In genomic region chr12:92142251-92142896, GRCh38 we compare ENCODE assay signal across 10 cellular contexts. TPM values are rescaled to one million over a fixed set of nuclear protein-coding genes. Genes with fewer than 3 reads are reported as not detected.
A peak's percentile ranks its signal among the peaks of the same experiment; 100 is the strongest.
DNase-seq lines count a peak whose midpoint lies in the region; ATAC-seq, FAIRE-seq and TF ChIP-seq lines count a peak whose summit lies in the region.
"Had no signal": no experiment of that assay in that cellular context is flagged by ENCODE, and none has a peak within 500 bp of the region (broad histone marks: within the 10 kb centered on the region; RNA-seq: fewer than 3 reads in every experiment).

No MANE protein-coding gene starts in this region.

- peaks cover 6% of the 10 kb centered on the region; the same call in 2 of the 3 replicates for H3K9me3 Mint-ChIP-seq in GM23338

- TF ChIP-seq CTCF in GM23338 (conservative IDR thresholded peaks at IDR 0.05; ENCODE audit: low read depth in 2 of 2) (no peak), gastroesophageal sphincter (IDR thresholded peaks at IDR 0.05) (no peak)

- 11% methylated on average over 5 of the region's 5 CpGs for WGBS in gastroesophageal sphincter (ENCODE audit: low coverage in 1 of 2), 2 donors
- 4 to 13% (median 5%) methylated on average over 5 of the region's 5 CpGs for WGBS in small intestine, 3 donors

- FAIRE-seq in small intestine (lab: Jason Lieb, UNC): no peak

- H3K27me3 ChIP-seq in GM23338 (ENCODE audit: insufficient read depth) (no peaks in the 10 kb centered on the region), gastroesophageal sphincter (no peaks in the 10 kb centered on the region), small intestine (ENCODE audit: control insufficient read depth in 2 of 2, insufficient read depth in 2 of 2, low read length in 2 of 2) (no peaks in the 10 kb centered on the region)

- peaks cover 14% of the 10 kb centered on the region for H3K9me3 ChIP-seq in T-helper 17 cell (ENCODE audit: control insufficient read depth, low read length, poor library complexity, severe bottlenecking)
- H3K9me3 ChIP-seq in gastroesophageal sphincter: no peaks in the 10 kb centered on the region
- no peaks in the 10 kb centered on the region for H3K9me3 ChIP-seq in small intestine (ENCODE audit: control insufficient read depth, low read depth)

- TF ChIP-seq POLR2A in gastroesophageal sphincter (IDR thresholded peaks at IDR 0.05): no peak

- peak overlapping the region; percentile 78 for H3K4me3 ChIP-seq in GM23338
- H3K4me3 ChIP-seq in gastroesophageal sphincter: peak overlapping the region; percentile 83 to 91
- peak overlapping the region; percentile 77 to 78 for H3K4me3 ChIP-seq in small intestine (ENCODE audit: low read depth in 1 of 2, low read length in 2 of 2)

- H2AFZ ChIP-seq in GM23338: no peak overlapping the region

- H3K4me1 ChIP-seq in GM23338 (ENCODE audit: insufficient read depth) (peaks cover 56% of the 10 kb centered on the region), gastroesophageal sphincter (peaks cover 8 to 36% (median 9%) of the 10 kb centered on the region in 3 donors), small intestine (ENCODE audit: control insufficient read depth in 2 of 2, insufficient read depth in 1 of 2, low read depth in 1 of 2, low read length in 1 of 2) (peaks cover 0 to 9% of the 10 kb centered on the region in 2 donors)

- H3K36me3 ChIP-seq in GM23338 (ENCODE audit: insufficient read depth) (peaks cover 13% of the 10 kb centered on the region; the same call in 1 of the 2 replicates), gastroesophageal sphincter (peaks cover 0 to 3% of the 10 kb centered on the region in 2 donors), small intestine (ENCODE audit: control insufficient read depth in 2 of 2, insufficient read depth in 2 of 2, low read length in 2 of 2) (peaks cover 3 to 4% of the 10 kb centered on the region in 2 donors)

- H3K27me3 Mint-ChIP-seq in GM23338 (ENCODE audit: insufficient read depth, low read depth, poor library complexity): peaks cover 14% of the 10 kb centered on the region
- H3K27me3 Mint-ChIP-seq in T-helper 17 cell: no peaks in the 10 kb centered on the region

- H3K79me2 ChIP-seq in GM23338 (replicated peaks; ENCODE audit: insufficient read depth): peaks cover 81% of the 10 kb centered on the region

- peak overlapping the region; percentile 28; the same call in 1 of the 2 replicates for H3K27ac Mint-ChIP-seq in GM23338
- H3K27ac Mint-ChIP-seq in T-helper 17 cell: peak overlapping the region; percentile 99

- H3K36me3 Mint-ChIP-seq in GM23338 (ENCODE audit: low read depth) (peaks cover 38% of the 10 kb centered on the region), T-helper 17 cell (ENCODE audit: low read depth) (peaks cover 26% of the 10 kb centered on the region)

- DNase-seq in GM23338 (ENCODE audit: low spot score) (no peak), T-helper 17 cell (no peak), small intestine (no peak), NCI-H146 treated with DMSO at 0.1 percent for 48 hours (lab: John Stamatoyannopoulos, UW; ENCODE audit: unreplicated experiment) (no peak), NCI-H2081 treated with DMSO at 0.1 percent for 48 hours (lab: John Stamatoyannopoulos, UW) (no peak), iPS-NIHi7 (ENCODE audit: extremely low spot score) (no peak)
- DNase-seq: cerebellar nuclear complex; stimulated activated CD8-positive, alpha-beta memory T cell treated with anti-CD3 and anti-CD28 coated beads, Interleukin-4, amount 100 ng/mL, for 48 hours had no signal

- H3K4me1 Mint-ChIP-seq in GM23338: peaks cover 61% of the 10 kb centered on the region
- H3K4me1 Mint-ChIP-seq in T-helper 17 cell: peaks cover 42% of the 10 kb centered on the region

- no peak for TF ChIP-seq EP300 in gastroesophageal sphincter (IDR thresholded peaks at IDR 0.05)

- peak overlapping the region; percentile 89 for H3K4me2 ChIP-seq in GM23338

- peak overlapping the region; percentile 98 for H3K4me3 Mint-ChIP-seq in GM23338
- H3K4me3 Mint-ChIP-seq in T-helper 17 cell: peak overlapping the region; percentile 99

- H3K27ac ChIP-seq in GM23338 (ENCODE audit: low read depth) (peak overlapping the region; percentile 56; the same call in 1 of the 2 replicates), gastroesophageal sphincter (peak overlapping the region; percentile 40 to 99 (median 98)), small intestine (ENCODE audit: low read depth in 1 of 2, low read length in 1 of 2) (peak overlapping the region; percentile 32 to 65)

- peaks cover 10% of the 10 kb centered on the region; the same call in 1 of the 2 replicates for H4K20me1 ChIP-seq in GM23338 (replicated peaks; ENCODE audit: insufficient read depth)

- ATAC-seq in GM23338 (no peak), T-helper 17 cell (no peak), gastroesophageal sphincter (no peak), GM21529 (IDR thresholded peaks at IDR 0.05; ENCODE audit: unreplicated experiment) (no peak)

- H3K9me2 ChIP-seq in GM23338 (ENCODE audit: insufficient read depth): no peaks in the 10 kb centered on the region

- H3F3A ChIP-seq in GM23338 (replicated peaks; ENCODE audit: low read depth): no peaks in the 10 kb centered on the region

TF ChIP-seq in GM23338, 12 proteins besides CTCF, POLR2A, EP300 and RAD21 (continues in another document):
- TF ChIP-seq CREB1 (CRISPR knock-in tag; IDR thresholded peaks at IDR 0.05; ENCODE audit: low read depth) (no peak), NANOG (IDR thresholded peaks at IDR 0.05; ENCODE audit: borderline replicate concordance) (no peak), ZNF114 (CRISPR knock-in tag; IDR thresholded peaks at IDR 0.05) (no peak), ETS1 (IDR thresholded peaks at IDR 0.05) (no peak), STAT1 (IDR thresholded peaks at IDR 0.05; ENCODE audit: unreplicated experiment) (no peak)

RNA-seq across cellular contexts. Expression of gene BTG1, which starts 3.3 kb away (rescaled TPM):
- total RNA-seq in GM23338 (2014; rRNA removed; shearing (Covaris generic)): 15.5 and 16.0 TPM in 2 replicates
- polyA plus RNA-seq in GM23338 (2016; fragmentation: Nextera tagmentation; extraction: Ambion mirVana) (26.8 and 36.2 TPM in 2 replicates), small intestine (10 to 100 TPM; 38.8 to 61.1 (median 51.1) TPM)
- total RNA-seq in T-helper 17 cell (1,000 to 10,000 TPM; 1,109 to 1,137 TPM), gastroesophageal sphincter (10 to 100 TPM; 33.7 to 46.1 (median 42.7) TPM)

Comparison
In these comparisons a context has a peak if more than half of its experiments do, and no peak if none do; other contexts are left out.
1. RNA of gene BTG1, which starts 3.3 kb away (total RNA-seq): 1,109 to 1,137 TPM in T-helper 17 cell; 33.7 to 46.1 TPM in gastroesophageal sphincter and 15.5 to 16.0 TPM in GM23338; every median in the first group is over 10 times any median in the second.
2. Peak in every context shown above with its lines, with median percentiles within 50 percentile points of each other: H3K27ac ChIP-seq and H3K4me3 ChIP-seq.